Comparison of ENCODE assay signal across 14 cellular contexts in genomic region chr6:131635384-131636340, GRCh38. TPM values are rescaled to one million over a fixed set of nuclear protein-coding genes. Genes with fewer than 3 reads are reported as not detected.
DNase-seq lines count a peak whose midpoint lies in the region; ATAC-seq, FAIRE-seq and TF ChIP-seq lines count a peak whose summit lies in the region.
"Had no signal": no experiment of that assay in that cellular context is flagged by ENCODE, and none has a peak within 500 bp of the region (broad histone marks: within the 10 kb centered on the region; RNA-seq: fewer than 3 reads in every experiment).

No MANE protein-coding gene starts in this region.

- no peak for TF ChIP-seq CTCF in breast epithelium (IDR thresholded peaks at IDR 0.05)

- H3K27me3 ChIP-seq in breast epithelium = no peaks in the 10 kb centered on the region

- intact Hi-C loops in breast epithelium (cut with DNase I; ENCODE audit: low total_unique reads) = no loop called here

- DNase-seq in GM18507 (ENCODE audit: extremely low spot score, insufficient read length, low read depth) (peak; percentile 8), glomerular visceral epithelial cell (ENCODE audit: extremely low spot score) (peak; percentile 81), breast epithelium (ENCODE audit: low spot score in 2 of 2) (no peak)
- no peak for DNase-seq in stimulated activated CD4-positive, alpha-beta T cell treated with anti-CD3 and anti-CD28 coated beads, Interleukin-4, amount 100 ng/mL, for 4 hours
- no peak for DNase-seq in natural killer cell treated with Interleukin-12 subunit alpha and Interleukin-12 subunit beta and Interleukin-15 and Interleukin-18, amount 100 ng/mL, for 72 hours (ENCODE audit: low spot score)
- DNase-seq in effector CD8-positive, alpha-beta T cell (lab: John Stamatoyannopoulos, UW) = no peak
- DNase-seq: activated CD4-positive, alpha-beta memory T cell treated with anti-CD3 and anti-CD28 coated beads, Interleukin-2, amount 10 ng/mL, durations not matched to agents 7 days and 5 days; CD4-positive, alpha-beta memory T cell; mesenchymal stem cell; substantia nigra had no signal

- no peaks in the 10 kb centered on the region for H3K36me3 ChIP-seq in breast epithelium

- H3K27me3 Mint-ChIP-seq in natural killer cell treated with Interleukin-12 subunit alpha and Interleukin-12 subunit beta and Interleukin-15 and Interleukin-18, amount 100 ng/mL, for 72 hours = peaks cover 0 to 4% of the 10 kb centered on the region in 2 donors

- no peaks in the 10 kb centered on the region for H3K9me3 Mint-ChIP-seq in natural killer cell treated with Interleukin-12 subunit alpha and Interleukin-12 subunit beta and Interleukin-15 and Interleukin-18, amount 100 ng/mL, for 72 hours
- H3K9me3 Mint-ChIP-seq: activated CD4-positive, alpha-beta memory T cell treated with anti-CD3 and anti-CD28 coated beads, Interleukin-2, amount 10 ng/mL, durations not matched to agents 7 days and 5 days; CD4-positive, alpha-beta memory T cell had no signal

- FAIRE-seq in GM18507 (lab: Jason Lieb, UNC) = peak; percentile 73
- FAIRE-seq: astrocyte had no signal

- H3K9me3 ChIP-seq in breast epithelium = no peaks in the 10 kb centered on the region

- no peak overlapping the region for H3K4me3 Mint-ChIP-seq in natural killer cell treated with Interleukin-12 subunit alpha and Interleukin-12 subunit beta and Interleukin-15 and Interleukin-18, amount 100 ng/mL, for 72 hours
- H3K4me3 Mint-ChIP-seq: activated CD4-positive, alpha-beta memory T cell treated with anti-CD3 and anti-CD28 coated beads, Interleukin-2, amount 10 ng/mL, durations not matched to agents 7 days and 5 days; CD4-positive, alpha-beta memory T cell had no signal

- ATAC-seq in GM21576 (IDR thresholded peaks at IDR 0.05; ENCODE audit: unreplicated experiment) (peak; percentile 70), HG03175 (IDR thresholded peaks at IDR 0.05; ENCODE audit: unreplicated experiment) (peak; percentile 83)
- no peak for ATAC-seq in natural killer cell treated with Interleukin-12 subunit alpha and Interleukin-12 subunit beta and Interleukin-15 and Interleukin-18, amount 100 ng/mL, for 72 hours

- peaks cover 6% of the 10 kb centered on the region for H3K36me3 Mint-ChIP-seq in natural killer cell treated with Interleukin-12 subunit alpha and Interleukin-12 subunit beta and Interleukin-15 and Interleukin-18, amount 100 ng/mL, for 72 hours
- H3K36me3 Mint-ChIP-seq: CD4-positive, alpha-beta memory T cell had no signal

- peaks cover 0 to 6% of the 10 kb centered on the region in 2 donors for H3K4me1 Mint-ChIP-seq in natural killer cell treated with Interleukin-12 subunit alpha and Interleukin-12 subunit beta and Interleukin-15 and Interleukin-18, amount 100 ng/mL, for 72 hours (ENCODE audit: low read depth in 2 of 2)
- H3K4me1 Mint-ChIP-seq: activated CD4-positive, alpha-beta memory T cell treated with anti-CD3 and anti-CD28 coated beads, Interleukin-2, amount 10 ng/mL, durations not matched to agents 7 days and 5 days; CD4-positive, alpha-beta memory T cell had no signal

- no peak for TF ChIP-seq POLR2A in breast epithelium (IDR thresholded peaks at IDR 0.05)

- no peak overlapping the region for H3K4me3 ChIP-seq in breast epithelium

- no peak overlapping the region for H3K27ac ChIP-seq in breast epithelium
- H3K27ac ChIP-seq: RWPE1 had no signal

- H3K4me1 ChIP-seq in breast epithelium = no peaks in the 10 kb centered on the region

- H3K27ac Mint-ChIP-seq in natural killer cell treated with Interleukin-12 subunit alpha and Interleukin-12 subunit beta and Interleukin-15 and Interleukin-18, amount 100 ng/mL, for 72 hours = no peak overlapping the region
- H3K27ac Mint-ChIP-seq: activated CD4-positive, alpha-beta memory T cell treated with anti-CD3 and anti-CD28 coated beads, Interleukin-2, amount 10 ng/mL, durations not matched to agents 7 days and 5 days had no signal

RNA-seq across cellular contexts. Expression of gene ENPP3, which starts 1.4 kb away (rescaled TPM):
- 10 to 100 TPM in 1 of 2 donors, under 1 TPM in 1; 0.81 to 11.5 TPM for total RNA-seq in natural killer cell treated with Interleukin-12 subunit alpha and Interleukin-12 subunit beta and Interleukin-15 and Interleukin-18, amount 100 ng/mL, for 72 hours
- total RNA-seq in breast epithelium = 1 to 10 TPM in 2 of 3 donors, under 1 TPM in 1; 0.98 to 1.8 (median 1.8) TPM
- total RNA-seq: astrocyte had no signal

RNA-seq across cellular contexts. Expression of gene MED23, which starts 7.6 kb away (rescaled TPM):
- 10 to 100 TPM; 37.4 to 44.5 TPM for total RNA-seq in natural killer cell treated with Interleukin-12 subunit alpha and Interleukin-12 subunit beta and Interleukin-15 and Interleukin-18, amount 100 ng/mL, for 72 hours
- total RNA-seq in breast epithelium = 10 to 100 TPM; 23.7 to 61.8 (median 47.5) TPM

Comparison
In these comparisons a context has a peak if more than half of its experiments do, and no peak if none do; other contexts are left out.
1. DNase-seq: peak in GM18507 (single experiment) and glomerular visceral epithelial cell (single experiment); none in stimulated activated CD4-positive, alpha-beta T cell treated with anti-CD3 and anti-CD28 coated beads, Interleukin-4, amount 100 ng/mL, for 4 hours (0 of 2), natural killer cell treated with Interleukin-12 subunit alpha and Interleukin-12 subunit beta and Interleukin-15 and Interleukin-18, amount 100 ng/mL, for 72 hours (single experiment), effector CD8-positive, alpha-beta T cell (single experiment) and breast epithelium (0 of 2).
2. ATAC-seq: peak in GM21576 (single experiment) and HG03175 (single experiment); none in natural killer cell treated with Interleukin-12 subunit alpha and Interleukin-12 subunit beta and Interleukin-15 and Interleukin-18, amount 100 ng/mL, for 72 hours (0 of 2).